In the genomic region with DNA sequence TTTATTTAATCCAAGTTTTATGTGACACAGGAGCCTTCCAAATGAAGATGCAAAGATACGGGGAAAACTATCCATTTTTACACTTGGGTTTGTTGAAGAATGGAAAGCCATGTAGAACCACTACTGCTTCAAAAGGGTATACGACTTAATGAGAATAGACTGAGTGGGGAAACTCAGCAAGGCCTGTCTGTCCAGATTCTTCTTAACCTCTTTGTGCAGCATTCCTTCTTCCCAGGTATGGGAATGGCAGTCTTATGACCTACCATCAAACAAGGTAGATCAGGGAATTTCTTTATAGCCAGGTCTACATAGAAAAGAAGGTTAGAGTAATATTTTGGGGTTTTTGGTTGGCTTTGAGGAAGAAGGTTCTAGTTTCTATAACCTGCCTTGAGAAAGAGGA, we compare ENCODE assay signal across 34 cellular contexts.
"Had no signal": no experiment of that assay in that cellular context is flagged by ENCODE, and none has a peak within 500 bp of the region (broad histone marks: within the 10 kb centered on the region; RNA-seq: fewer than 3 reads in every experiment).

No MANE protein-coding gene starts in this region.

- H3K9me3 ChIP-seq: adrenal gland, body of pancreas, colonic mucosa, esophagus squamous epithelium, gastroesophageal sphincter, heart right ventricle had no signal

- H3K4me2 ChIP-seq: hepatocyte had no signal

- H3K79me2 ChIP-seq: hepatocyte had no signal

- H3K27me3 Mint-ChIP-seq: activated B cell treated with CpG ODN at 0.5 μM for 24 hours; activated CD8-positive, alpha-beta T cell treated with anti-CD3 and anti-CD28 coated beads for 36 hours; activated naive CD8-positive, alpha-beta T cell treated with anti-CD3 and anti-CD28 coated beads for 36 hours; activated naive CD8-positive, alpha-beta T cell treated with anti-CD3 and anti-CD28 coated beads, Interleukin-2, amount 50 U/mL, for 24 hours; T-cell had no signal

- H3K4me1 Mint-ChIP-seq: activated B cell treated with CpG ODN at 0.5 μM for 24 hours; activated naive CD8-positive, alpha-beta T cell treated with anti-CD3 and anti-CD28 coated beads for 36 hours; activated naive CD8-positive, alpha-beta T cell treated with anti-CD3 and anti-CD28 coated beads, Interleukin-2, amount 50 U/mL, for 24 hours; T-cell had no signal

- DNase-seq: activated B cell treated with CpG ODN at 0.5 μM for 24 hours; activated CD4-positive, alpha-beta T cell treated with anti-CD3 and anti-CD28 coated beads for 48 hours; activated CD4-positive, alpha-beta T cell treated with anti-CD3 and anti-CD28 coated beads, Interleukin-2, amount 50 U/mL, for 1 hour; activated CD4-positive, alpha-beta T cell treated with anti-CD3 and anti-CD28 coated beads, Interleukin-2, amount 50 U/mL, for 48 hours; activated CD8-positive, alpha-beta memory T cell treated with anti-CD3 and anti-CD28 coated beads for 24 hours; activated CD8-positive, alpha-beta T cell treated with anti-CD3 and anti-CD28 coated beads for 36 hours; activated gamma-delta T cell; activated naive CD4-positive, alpha-beta T cell treated with anti-CD3 and anti-CD28 coated beads, Interleukin-2, amount 50 U/mL, for 16 hours; activated naive CD4-positive, alpha-beta T cell treated with Interleukin-2 at 50 U/mL for 16 hours; activated naive CD8-positive, alpha-beta T cell treated with anti-CD3 and anti-CD28 coated beads for 36 hours; activated naive CD8-positive, alpha-beta T cell treated with anti-CD3 and anti-CD28 coated beads, Interleukin-2, amount 50 U/mL, for 24 hours; activated T-cell treated with anti-CD3 and anti-CD28 coated beads, Interleukin-2, amount 50 U/mL, for 1 hour; adrenal gland; amygdala; aorta; body of pancreas; central memory CD4-positive, alpha-beta T cell; cerebellar nuclear complex; colonic mucosa; effector CD8-positive, alpha-beta T cell; esophagus squamous epithelium; foreskin melanocyte; heart right ventricle; T-cell; T1000; WERI-Rb-1 had no signal

- H3K27ac ChIP-seq: adrenal gland, body of pancreas, cardiac muscle cell, colonic mucosa, epithelial cell of prostate, esophagus squamous epithelium, gastroesophageal sphincter, heart right ventricle, hepatocyte, WERI-Rb-1 had no signal

- H3K27me3 ChIP-seq: adrenal gland, body of pancreas, cardiac muscle cell, colonic mucosa, esophagus squamous epithelium, gastroesophageal sphincter, heart right ventricle, hepatocyte had no signal

- H2AFZ ChIP-seq: hepatocyte had no signal

- H3K4me1 ChIP-seq: adrenal gland, body of pancreas, colonic mucosa, esophagus squamous epithelium, gastroesophageal sphincter, heart right ventricle had no signal

- H3K4me3 Mint-ChIP-seq: activated B cell treated with CpG ODN at 0.5 μM for 24 hours; activated CD8-positive, alpha-beta T cell treated with anti-CD3 and anti-CD28 coated beads for 36 hours; activated naive CD8-positive, alpha-beta T cell treated with anti-CD3 and anti-CD28 coated beads for 36 hours; activated naive CD8-positive, alpha-beta T cell treated with anti-CD3 and anti-CD28 coated beads, Interleukin-2, amount 50 U/mL, for 24 hours; activated T-helper 1 cell treated with anti-CD3 and anti-CD28 coated beads, Interleukin-12 subunit alpha, Interleukin-12 subunit beta, Interleukin-2, Interleukin-4 antibody, amounts not matched to agents 30 ng/mL and 10 ng/mL and 1 ng/mL, durations not matched to agents 14 hours and 24 hours and 36 hours; T-cell; T-helper 1 cell treated with Interleukin-12 subunit alpha and Interleukin-12 subunit beta and Interleukin-4 antibody, amounts not matched to agents 30 μg/mL and 1 μg/mL, for 36 hours; T-helper 2 cell treated with Interferon-gamma antibody and Interleukin-4, amounts not matched to agents 5 μg/mL and 100 μg/mL, for 36 hours had no signal

- H3K9me3 Mint-ChIP-seq: activated B cell treated with CpG ODN at 0.5 μM for 24 hours; activated CD8-positive, alpha-beta T cell treated with anti-CD3 and anti-CD28 coated beads for 36 hours; activated naive CD8-positive, alpha-beta T cell treated with anti-CD3 and anti-CD28 coated beads for 36 hours; activated naive CD8-positive, alpha-beta T cell treated with anti-CD3 and anti-CD28 coated beads, Interleukin-2, amount 50 U/mL, for 24 hours; activated T-helper 1 cell treated with anti-CD3 and anti-CD28 coated beads, Interleukin-12 subunit alpha, Interleukin-12 subunit beta, Interleukin-2, Interleukin-4 antibody, amounts not matched to agents 30 ng/mL and 10 ng/mL and 1 ng/mL, durations not matched to agents 14 hours and 24 hours and 36 hours; T-cell; T-helper 1 cell treated with Interleukin-12 subunit alpha and Interleukin-12 subunit beta and Interleukin-4 antibody, amounts not matched to agents 30 μg/mL and 1 μg/mL, for 36 hours; T-helper 2 cell treated with Interferon-gamma antibody and Interleukin-4, amounts not matched to agents 5 μg/mL and 100 μg/mL, for 36 hours had no signal

- ATAC-seq: activated CD4-positive, CD25-positive, alpha-beta regulatory T cell treated with anti-CD3 and anti-CD28 coated beads, Interleukin-2, amount 50 U/mL, for 24 hours; activated CD8-positive, alpha-beta T cell treated with anti-CD3 and anti-CD28 coated beads for 36 hours; activated naive CD8-positive, alpha-beta T cell treated with anti-CD3 and anti-CD28 coated beads, Interleukin-2, amount 50 U/mL, for 24 hours; body of pancreas; gastroesophageal sphincter; heart right ventricle; T-cell had no signal

- H3K27ac Mint-ChIP-seq: activated B cell treated with CpG ODN at 0.5 μM for 24 hours; activated CD8-positive, alpha-beta T cell treated with anti-CD3 and anti-CD28 coated beads for 36 hours; activated naive CD8-positive, alpha-beta T cell treated with anti-CD3 and anti-CD28 coated beads for 36 hours; activated naive CD8-positive, alpha-beta T cell treated with anti-CD3 and anti-CD28 coated beads, Interleukin-2, amount 50 U/mL, for 24 hours; activated T-helper 1 cell treated with anti-CD3 and anti-CD28 coated beads, Interleukin-12 subunit alpha, Interleukin-12 subunit beta, Interleukin-2, Interleukin-4 antibody, amounts not matched to agents 30 ng/mL and 10 ng/mL and 1 ng/mL, durations not matched to agents 14 hours and 24 hours and 36 hours; T-cell; T-helper 1 cell treated with Interleukin-12 subunit alpha and Interleukin-12 subunit beta and Interleukin-4 antibody, amounts not matched to agents 30 μg/mL and 1 μg/mL, for 36 hours; T-helper 2 cell treated with Interferon-gamma antibody and Interleukin-4, amounts not matched to agents 5 μg/mL and 100 μg/mL, for 36 hours had no signal

- H3K4me3 ChIP-seq: adrenal gland, body of pancreas, cardiac muscle cell, colonic mucosa, esophagus squamous epithelium, gastroesophageal sphincter, heart right ventricle, hepatocyte had no signal
